ENCODE assay signal across 8 cellular contexts in the genomic region with DNA sequence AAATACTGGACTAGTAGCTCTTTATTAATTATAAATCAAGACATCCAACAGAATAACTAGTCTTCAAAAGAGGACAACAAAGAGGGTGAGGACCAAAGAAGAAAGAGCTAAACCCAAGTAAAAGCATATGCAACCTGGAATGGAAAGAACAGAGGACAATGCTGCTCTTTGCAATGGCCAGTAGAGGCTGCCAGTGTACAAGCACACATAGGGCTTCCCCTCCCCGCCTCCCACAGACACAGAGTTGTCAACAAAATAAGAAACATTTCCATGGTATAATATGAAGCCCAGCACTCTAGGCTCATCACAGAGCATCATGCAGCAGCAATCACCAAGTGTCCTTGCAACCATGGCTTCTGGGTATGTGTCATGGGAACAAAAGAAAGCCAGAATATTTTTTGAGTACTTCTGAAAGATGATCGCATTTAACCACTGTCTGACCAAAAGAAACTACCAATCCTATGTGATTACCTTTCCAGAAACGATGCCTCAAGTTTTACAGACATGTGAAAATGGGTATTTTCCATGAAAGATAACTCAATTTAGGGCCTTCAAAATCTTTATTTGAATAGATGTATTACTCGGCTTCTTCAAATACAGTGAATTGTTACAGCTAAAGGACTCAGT. TPM values are rescaled to one million over a fixed set of nuclear protein-coding genes. Genes with fewer than 3 reads are reported as not detected.
DNase-seq lines count a peak whose midpoint lies in the region; TF ChIP-seq lines count a peak whose summit lies in the region.

No MANE protein-coding gene starts in this region.

- no peaks in the 10 kb centered on the region for H3K9me3 ChIP-seq in HEK293 (ENCODE audit: control insufficient read depth, insufficient read depth, low read depth, low read length)
- H3K9me3 ChIP-seq in SJSA1 (replicated peaks) = no peaks in the 10 kb centered on the region
- H3K9me3 ChIP-seq in left ventricle myocardium inferior (replicated peaks) = no peaks in the 10 kb centered on the region
- no peaks in the 10 kb centered on the region for H3K9me3 ChIP-seq in sigmoid colon

- no peaks in the 10 kb centered on the region for H3K36me3 ChIP-seq in HEK293 (ENCODE audit: control insufficient read depth in 2 of 2, insufficient read depth in 1 of 2, low read length in 2 of 2)
- H3K36me3 ChIP-seq in SJSA1 = no peaks in the 10 kb centered on the region
- H3K36me3 ChIP-seq in left ventricle myocardium inferior = no peaks in the 10 kb centered on the region
- H3K36me3 ChIP-seq in sigmoid colon = no peaks in the 10 kb centered on the region

- TF ChIP-seq POLR2A in sigmoid colon (IDR thresholded peaks at IDR 0.05) = no peak

- H3K27me3 ChIP-seq in SJSA1 (replicated peaks) (no peaks in the 10 kb centered on the region), left ventricle myocardium inferior (ENCODE audit: low read depth) (no peaks in the 10 kb centered on the region), sigmoid colon (no peaks in the 10 kb centered on the region)

- DNase-seq in GM12865 (ENCODE audit: low read depth) (peak; percentile 83), M059J (ENCODE audit: low read depth) (peak; percentile 78), SJSA1 (ENCODE audit: low read depth in 1 of 2, low spot score in 2 of 2) (peak; percentile 7 to 42), left ventricle myocardium inferior (peak; percentile 42), sigmoid colon (peak; percentile 71), NCI-H187 treated with DMSO at 0.1 percent for 48 hours (lab: John Stamatoyannopoulos, UW) (no peak)
- DNase-seq in activated naive CD8-positive, alpha-beta T cell treated with anti-CD3 and anti-CD28 coated beads, Interleukin-2, amount 50 U/mL, for 16 hours (ENCODE audit: low read depth, low spot score) = peak; percentile 12

- WGBS in sigmoid colon, 2 donors = 51 to 54% methylated on average over 4 of the region's 4 CpGs

- intact Hi-C loops in left ventricle myocardium inferior (cut with micrococcal nuclease) = loop anchor here (10.0 kb wide), 2 partner anchors 187 to 257 kb away; no protein-coding TSS in a partner anchor
- intact Hi-C loops in sigmoid colon (cut with DNase I) = no loop called here

- POLR2A ChIA-PET in HEK293 (lab: Yijun Ruan, JAX) = interaction anchor here (1.8 kb wide), 1 partner anchor 59 kb away, joined by 4 read pairs; a partner anchor contains a TSS

- TF ChIP-seq CTCF in GM12865 (IDR thresholded peaks at IDR 0.05; ENCODE audit: insufficient read depth, low read depth, low read length, missing control alignments) (peak; percentile 100), HEK293 (tag by site-specific recombination; IDR thresholded peaks at IDR 0.05) (peak; percentile 54; the same call in 1 of the 2 replicates), left ventricle myocardium inferior (IDR thresholded peaks at IDR 0.05; ENCODE audit: borderline replicate concordance) (peak; percentile 89), sigmoid colon (IDR thresholded peaks at IDR 0.05) (peak in 3 of 4 experiments; percentile 52 to 58 (median 57))

- H3K27ac ChIP-seq in HEK293 (ENCODE audit: extremely low read depth, low read depth, low read length) (no peak overlapping the region), SJSA1 (no peak overlapping the region), left ventricle myocardium inferior (replicated peaks) (no peak overlapping the region), sigmoid colon (no peak overlapping the region)

- H3K4me1 ChIP-seq in HEK293 (ENCODE audit: control insufficient read depth, insufficient read depth, low read length) = peaks cover 4% of the 10 kb centered on the region; the same call in 1 of the 2 replicates
- H3K4me1 ChIP-seq in SJSA1 (replicated peaks) = no peaks in the 10 kb centered on the region
- peaks cover 21% of the 10 kb centered on the region for H3K4me1 ChIP-seq in left ventricle myocardium inferior
- peaks cover 0 to 8% (median 1%) of the 10 kb centered on the region in 4 donors for H3K4me1 ChIP-seq in sigmoid colon

- CTCF ChIA-PET in HEK293 (lab: Yijun Ruan, JAX) = interaction anchor here (0.6 to 2.0 kb wide), 45 partner anchors 8 to 927 kb away, joined by 3 to 14 read pairs (median 3); no protein-coding TSS in a partner anchor

- H3K4me3 ChIP-seq in GM12865 (ENCODE audit: low read depth, low read length) (no peak overlapping the region), HEK293 (ENCODE audit: low read depth, low read length) (no peak overlapping the region), SJSA1 (no peak overlapping the region), left ventricle myocardium inferior (no peak overlapping the region), sigmoid colon (no peak overlapping the region)

- TF ChIP-seq EP300 in sigmoid colon (IDR thresholded peaks at IDR 0.05) = no peak

TF ChIP-seq in HEK293, 187 proteins besides CTCF, POLR2A, EP300 and RAD21:
- TF ChIP-seq, protein P1, sequence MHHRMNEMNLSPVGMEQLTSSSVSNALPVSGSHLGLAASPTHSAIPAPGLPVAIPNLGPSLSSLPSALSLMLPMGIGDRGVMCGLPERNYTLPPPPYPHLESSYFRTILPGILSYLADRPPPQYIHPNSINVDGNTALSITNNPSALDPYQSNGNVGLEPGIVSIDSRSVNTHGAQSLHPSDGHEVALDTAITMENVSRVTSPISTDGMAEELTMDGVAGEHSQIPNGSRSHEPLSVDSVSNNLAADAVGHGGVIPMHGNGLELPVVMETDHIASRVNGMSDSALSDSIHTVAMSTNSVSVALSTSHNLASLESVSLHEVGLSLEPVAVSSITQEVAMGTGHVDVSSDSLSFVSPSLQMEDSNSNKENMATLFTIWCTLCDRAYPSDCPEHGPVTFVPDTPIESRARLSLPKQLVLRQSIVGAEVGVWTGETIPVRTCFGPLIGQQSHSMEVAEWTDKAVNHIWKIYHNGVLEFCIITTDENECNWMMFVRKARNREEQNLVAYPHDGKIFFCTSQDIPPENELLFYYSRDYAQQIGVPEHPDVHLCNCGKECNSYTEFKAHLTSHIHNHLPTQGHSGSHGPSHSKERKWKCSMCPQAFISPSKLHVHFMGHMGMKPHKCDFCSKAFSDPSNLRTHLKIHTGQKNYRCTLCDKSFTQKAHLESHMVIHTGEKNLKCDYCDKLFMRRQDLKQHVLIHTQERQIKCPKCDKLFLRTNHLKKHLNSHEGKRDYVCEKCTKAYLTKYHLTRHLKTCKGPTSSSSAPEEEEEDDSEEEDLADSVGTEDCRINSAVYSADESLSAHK (tag by site-specific recombination; IDR thresholded peaks at IDR 0.05) = 0 out of 2 replicates have a peak, but pooled peaks have one; percentile 16
- no peak for TF ChIP-seq ZNF366 (tag by site-specific recombination; conservative IDR thresholded peaks at IDR 0.05)
- TF ChIP-seq ZNF654 (tag by site-specific recombination; IDR thresholded peaks at IDR 0.05; ENCODE audit: low read depth) = peak; percentile 90

RNA-seq across cellular contexts. Expression of a gene that starts 58.1 kb away (rescaled TPM):
- 1.9 and 3.1 TPM in 2 replicates for total RNA-seq in M059J (2014; rRNA removed; shearing (Covaris generic))
- total RNA-seq in SJSA1 (2014; rRNA removed; shearing (Covaris generic)) = 0.28 and 0.32 TPM in 2 replicates
- total RNA-seq in left ventricle myocardium inferior (3.8 TPM), sigmoid colon (10 to 100 TPM in 2 of 4 donors, 1 to 10 TPM in 2; 6.4 to 15.0 (median 9.6) TPM)
- polyA plus RNA-seq in sigmoid colon = 1 to 10 TPM in 2 of 3 donors, under 1 TPM in 1; 0.69 to 2.8 (median 1.2) TPM
